In the genomic region with DNA sequence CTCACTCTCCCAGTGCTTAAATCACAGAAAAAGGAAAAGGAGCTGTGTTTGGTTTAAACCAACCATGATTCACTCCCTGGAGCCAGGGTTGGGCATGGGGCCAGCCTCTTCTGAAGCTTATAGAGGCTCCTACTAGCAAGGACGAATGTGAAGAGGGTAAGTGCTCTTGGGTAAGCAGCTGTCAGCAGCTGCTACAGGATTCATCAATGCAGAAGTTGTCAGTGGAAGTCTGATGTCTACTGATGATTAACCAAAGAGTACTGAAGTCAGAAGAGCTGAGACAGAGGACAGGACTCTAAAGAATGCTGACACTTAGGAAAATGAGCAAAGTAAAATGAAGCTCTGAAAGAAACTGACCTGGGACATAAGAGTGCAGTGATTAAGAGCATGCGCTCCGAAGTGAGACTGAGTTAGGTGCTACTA, we compare ENCODE assay signal across 11 cellular contexts. TPM values are rescaled to one million over a fixed set of nuclear protein-coding genes. Genes with fewer than 3 reads are reported as not detected.
DNase-seq lines count a peak whose midpoint lies in the region; ATAC-seq and TF ChIP-seq lines count a peak whose summit lies in the region.
"Had no signal": no experiment of that assay in that cellular context is flagged by ENCODE, and none has a peak within 500 bp of the region (broad histone marks: within the 10 kb centered on the region; RNA-seq: fewer than 3 reads in every experiment).

No MANE protein-coding gene starts in this region.

- H3K36me3 Mint-ChIP-seq in GM23338 (ENCODE audit: low read depth), result peaks cover 2% of the 10 kb centered on the region; the same call in 1 of the 3 replicates
- H3K36me3 Mint-ChIP-seq: activated naive CD4-positive, alpha-beta T cell treated with anti-CD3 and anti-CD28 coated beads, Interleukin-2, amount 50 U/mL, for 24 hours had no signal

- no peak for TF ChIP-seq CTCF in GM23338 (conservative IDR thresholded peaks at IDR 0.05; ENCODE audit: low read depth in 2 of 2)
- TF ChIP-seq CTCF in dorsolateral prefrontal cortex (IDR thresholded peaks at IDR 0.05 in 54 of 56, conservative IDR thresholded peaks at IDR 0.05 in 2 of 56; ENCODE audit: low read depth in 1 of 56, partially characterized antibody in 56 of 56), result no peak

- H3K56ac ChIP-seq in mesendoderm (ENCODE audit: low read length), result no peak overlapping the region

- no peaks in the 10 kb centered on the region; the same call in 1 of the 2 replicates for H3K36me3 ChIP-seq in GM23338 (ENCODE audit: insufficient read depth)
- no peaks in the 10 kb centered on the region for H3K36me3 ChIP-seq in mesendoderm (ENCODE audit: control insufficient read depth, insufficient read depth, low read length)

- H3K9me3 Mint-ChIP-seq in GM23338, result peaks cover 9% of the 10 kb centered on the region
- H3K9me3 Mint-ChIP-seq: activated naive CD4-positive, alpha-beta T cell treated with anti-CD3 and anti-CD28 coated beads, Interleukin-2, amount 50 U/mL, for 24 hours had no signal

- H3K9ac ChIP-seq in mesendoderm (ENCODE audit: low read length), result no peak overlapping the region

- peak; percentile 78 for DNase-seq in A172 (ENCODE audit: low spot score)
- no peak for DNase-seq in GM23338 (ENCODE audit: low spot score)
- peak; percentile 38 to 64 for DNase-seq in SHP77 (lab: John Stamatoyannopoulos, UW)
- DNase-seq in left cardiac atrium, result peak; percentile 76
- DNase-seq in dorsolateral prefrontal cortex, result no peak
- no peak for DNase-seq in mesendoderm
- no peak for DNase-seq in cerebellum (ENCODE audit: low spot score)
- DNase-seq: substantia nigra had no signal

- H3K4me3 ChIP-seq in GM23338 (no peak overlapping the region), dorsolateral prefrontal cortex (no peak overlapping the region), mesendoderm (ENCODE audit: low read length) (no peak overlapping the region)

- no peak overlapping the region for H2AK5ac ChIP-seq in mesendoderm (ENCODE audit: low read length)

- no peaks in the 10 kb centered on the region for H3K79me2 ChIP-seq in GM23338 (replicated peaks; ENCODE audit: insufficient read depth)
- H3K79me2 ChIP-seq in mesendoderm (ENCODE audit: control insufficient read depth, insufficient read depth, low read length), result no peaks in the 10 kb centered on the region

- H3K27me3 ChIP-seq in GM23338 (ENCODE audit: insufficient read depth) (no peaks in the 10 kb centered on the region), dorsolateral prefrontal cortex (no peaks in the 10 kb centered on the region), mesendoderm (ENCODE audit: insufficient read depth, low read length, poor library complexity) (no peaks in the 10 kb centered on the region)

- H4K5ac ChIP-seq in mesendoderm (ENCODE audit: low read length), result no peak overlapping the region

- H3K27me3 Mint-ChIP-seq in GM23338 (ENCODE audit: insufficient read depth, low read depth, poor library complexity), result peaks cover 2% of the 10 kb centered on the region

- no peak overlapping the region for H3K27ac ChIP-seq in GM23338 (ENCODE audit: low read depth)
- no peak overlapping the region for H3K27ac ChIP-seq in dorsolateral prefrontal cortex
- H3K27ac ChIP-seq in mesendoderm (ENCODE audit: low read depth, low read length), result no peak overlapping the region

- H3K9me2 ChIP-seq in GM23338 (ENCODE audit: insufficient read depth), result 0 out of 2 replicates have a peak, but pooled peaks cover 3% of the 10 kb centered on the region

- H2BK15ac ChIP-seq in mesendoderm (replicated peaks; ENCODE audit: low read depth), result no peak overlapping the region

- H2BK5ac ChIP-seq in mesendoderm (ENCODE audit: low read length), result no peak overlapping the region

- H3K4me3 Mint-ChIP-seq in GM23338, result no peak overlapping the region
- H3K4me3 Mint-ChIP-seq: activated naive CD4-positive, alpha-beta T cell treated with anti-CD3 and anti-CD28 coated beads, Interleukin-2, amount 50 U/mL, for 24 hours had no signal

- no peak overlapping the region for H4K8ac ChIP-seq in mesendoderm (ENCODE audit: low read depth, low read length)

- intact Hi-C loops in left cardiac atrium (cut with DNase I), result no loop called here
- intact Hi-C loops in dorsolateral prefrontal cortex (cut with DNase I), result no loop called here

- H3K23ac ChIP-seq in mesendoderm (ENCODE audit: low read length), result no peak overlapping the region

- H3K27ac Mint-ChIP-seq in GM23338, result no peak overlapping the region
- H3K27ac Mint-ChIP-seq: activated naive CD4-positive, alpha-beta T cell treated with anti-CD3 and anti-CD28 coated beads, Interleukin-2, amount 50 U/mL, for 24 hours had no signal

- H3K18ac ChIP-seq in mesendoderm (ENCODE audit: low read length), result no peak overlapping the region

- peak overlapping the region; percentile 66; the same call in 1 of the 2 replicates for H2AFZ ChIP-seq in GM23338

- H3K4me1 Mint-ChIP-seq in GM23338, result peaks cover 6% of the 10 kb centered on the region
- H3K4me1 Mint-ChIP-seq: activated naive CD4-positive, alpha-beta T cell treated with anti-CD3 and anti-CD28 coated beads, Interleukin-2, amount 50 U/mL, for 24 hours had no signal

- no peak overlapping the region for H3K4ac ChIP-seq in mesendoderm (ENCODE audit: low read depth, low read length)

- H3K4me2 ChIP-seq in GM23338 (no peak overlapping the region), mesendoderm (ENCODE audit: low read length) (no peak overlapping the region)

- WGBS in mesendoderm (ENCODE audit: extremely low coverage, insufficient coverage, low lambda C conversion rate), result no CpG with 5 or more reads among the region's 3 CpGs

- no peak overlapping the region for H2BK120ac ChIP-seq in mesendoderm (ENCODE audit: low read depth, low read length)

- no peaks in the 10 kb centered on the region for H4K20me1 ChIP-seq in GM23338 (replicated peaks; ENCODE audit: insufficient read depth)

- no peaks in the 10 kb centered on the region for H3K4me1 ChIP-seq in GM23338 (ENCODE audit: insufficient read depth)
- H3K4me1 ChIP-seq in mesendoderm (ENCODE audit: control insufficient read depth, low read depth, low read length), result peaks cover 2% of the 10 kb centered on the region

- H3F3A ChIP-seq in GM23338 (replicated peaks; ENCODE audit: low read depth), result no peaks in the 10 kb centered on the region

- no peaks in the 10 kb centered on the region for H3K79me1 ChIP-seq in mesendoderm (ENCODE audit: low read length)

- ATAC-seq in GM23338 (no peak), left cardiac atrium (peak; percentile 59 to 98), GM21423 (IDR thresholded peaks at IDR 0.05; ENCODE audit: unreplicated experiment) (no peak)
- ATAC-seq: Panc1 had no signal

TF ChIP-seq in GM23338, 12 proteins besides CTCF, POLR2A, EP300 and RAD21 (continues in another document):
- TF ChIP-seq, protein P1, sequence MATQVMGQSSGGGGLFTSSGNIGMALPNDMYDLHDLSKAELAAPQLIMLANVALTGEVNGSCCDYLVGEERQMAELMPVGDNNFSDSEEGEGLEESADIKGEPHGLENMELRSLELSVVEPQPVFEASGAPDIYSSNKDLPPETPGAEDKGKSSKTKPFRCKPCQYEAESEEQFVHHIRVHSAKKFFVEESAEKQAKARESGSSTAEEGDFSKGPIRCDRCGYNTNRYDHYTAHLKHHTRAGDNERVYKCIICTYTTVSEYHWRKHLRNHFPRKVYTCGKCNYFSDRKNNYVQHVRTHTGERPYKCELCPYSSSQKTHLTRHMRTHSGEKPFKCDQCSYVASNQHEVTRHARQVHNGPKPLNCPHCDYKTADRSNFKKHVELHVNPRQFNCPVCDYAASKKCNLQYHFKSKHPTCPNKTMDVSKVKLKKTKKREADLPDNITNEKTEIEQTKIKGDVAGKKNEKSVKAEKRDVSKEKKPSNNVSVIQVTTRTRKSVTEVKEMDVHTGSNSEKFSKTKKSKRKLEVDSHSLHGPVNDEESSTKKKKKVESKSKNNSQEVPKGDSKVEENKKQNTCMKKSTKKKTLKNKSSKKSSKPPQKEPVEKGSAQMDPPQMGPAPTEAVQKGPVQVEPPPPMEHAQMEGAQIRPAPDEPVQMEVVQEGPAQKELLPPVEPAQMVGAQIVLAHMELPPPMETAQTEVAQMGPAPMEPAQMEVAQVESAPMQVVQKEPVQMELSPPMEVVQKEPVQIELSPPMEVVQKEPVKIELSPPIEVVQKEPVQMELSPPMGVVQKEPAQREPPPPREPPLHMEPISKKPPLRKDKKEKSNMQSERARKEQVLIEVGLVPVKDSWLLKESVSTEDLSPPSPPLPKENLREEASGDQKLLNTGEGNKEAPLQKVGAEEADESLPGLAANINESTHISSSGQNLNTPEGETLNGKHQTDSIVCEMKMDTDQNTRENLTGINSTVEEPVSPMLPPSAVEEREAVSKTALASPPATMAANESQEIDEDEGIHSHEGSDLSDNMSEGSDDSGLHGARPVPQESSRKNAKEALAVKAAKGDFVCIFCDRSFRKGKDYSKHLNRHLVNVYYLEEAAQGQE (IDR thresholded peaks at IDR 0.05; ENCODE audit: unreplicated experiment), result no peak
- TF ChIP-seq ZNF114 (CRISPR knock-in tag; IDR thresholded peaks at IDR 0.05), result no peak
- TF ChIP-seq POLR2AphosphoS5 (IDR thresholded peaks at IDR 0.05; ENCODE audit: low read depth), result no peak
- TF ChIP-seq STAT1 (IDR thresholded peaks at IDR 0.05; ENCODE audit: unreplicated experiment), result no peak
- TF ChIP-seq NANOG (IDR thresholded peaks at IDR 0.05; ENCODE audit: borderline replicate concordance), result no peak
- TF ChIP-seq ZNF331 (CRISPR knock-in tag; IDR thresholded peaks at IDR 0.05; ENCODE audit: low read depth), result no peak
- TF ChIP-seq, protein P2, sequence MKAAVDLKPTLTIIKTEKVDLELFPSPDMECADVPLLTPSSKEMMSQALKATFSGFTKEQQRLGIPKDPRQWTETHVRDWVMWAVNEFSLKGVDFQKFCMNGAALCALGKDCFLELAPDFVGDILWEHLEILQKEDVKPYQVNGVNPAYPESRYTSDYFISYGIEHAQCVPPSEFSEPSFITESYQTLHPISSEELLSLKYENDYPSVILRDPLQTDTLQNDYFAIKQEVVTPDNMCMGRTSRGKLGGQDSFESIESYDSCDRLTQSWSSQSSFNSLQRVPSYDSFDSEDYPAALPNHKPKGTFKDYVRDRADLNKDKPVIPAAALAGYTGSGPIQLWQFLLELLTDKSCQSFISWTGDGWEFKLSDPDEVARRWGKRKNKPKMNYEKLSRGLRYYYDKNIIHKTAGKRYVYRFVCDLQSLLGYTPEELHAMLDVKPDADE (IDR thresholded peaks at IDR 0.05), result no peak
- TF ChIP-seq JUNB (IDR thresholded peaks at IDR 0.05; ENCODE audit: unreplicated experiment), result no peak
- TF ChIP-seq EZH2 (IDR thresholded peaks at IDR 0.05; ENCODE audit: low read depth, unreplicated experiment), result no peak
- TF ChIP-seq CREB1 (CRISPR knock-in tag; IDR thresholded peaks at IDR 0.05; ENCODE audit: low read depth), result no peak

RNA-seq across cellular contexts. Expression of a gene that starts 32.7 kb away (rescaled TPM):
- 16.3 and 17.7 TPM in 2 replicates for total RNA-seq in A172 (2014; rRNA removed; shearing (Covaris generic))
- 156 and 158 TPM in 2 replicates for total RNA-seq in GM23338 (2014; rRNA removed; shearing (Covaris generic))
- polyA plus RNA-seq in GM23338 (2016; fragmentation: Nextera tagmentation; extraction: Ambion mirVana), result 75.5 and 84.2 TPM in 2 replicates
- total RNA-seq in left cardiac atrium (10 to 100 TPM; 22.7 to 32.3 TPM), dorsolateral prefrontal cortex (10 to 100 TPM; 21.3 to 55.2 (median 36.1) TPM), cerebellum (33.5 TPM)
- polyA plus RNA-seq in mesendoderm (2013, experiment 1 of 2), result 28.4 TPM
- 28.7 TPM for polyA plus RNA-seq in mesendoderm (2013, experiment 2 of 2)

Comparison
In these comparisons a context has a peak if more than half of its experiments do, and no peak if none do; other contexts are left out.
1. DNase-seq: peak in A172 (single experiment), SHP77 (2 of 2) and left cardiac atrium (single experiment); none in GM23338 (single experiment), dorsolateral prefrontal cortex (0 of 10), mesendoderm (single experiment) and cerebellum (single experiment).
2. ATAC-seq: peak in left cardiac atrium (2 of 2); none in GM23338 (single experiment) and GM21423 (single experiment).